In genomic region chr2:55012648-55013484, GRCh38 we compare ENCODE assay signal across 1 cellular context.
TF ChIP-seq lines count a peak whose summit lies in the region.

No MANE protein-coding gene starts in this region.

TF ChIP-seq in GM23338, 12 proteins besides CTCF, POLR2A, EP300 and RAD21:
- no peak for TF ChIP-seq ZNF331 (CRISPR knock-in tag; IDR thresholded peaks at IDR 0.05; ENCODE audit: low read depth)
- no peak for TF ChIP-seq ZNF462 (CRISPR knock-in tag; IDR thresholded peaks at IDR 0.05)
- TF ChIP-seq JUNB (IDR thresholded peaks at IDR 0.05; ENCODE audit: unreplicated experiment) = no peak
- no peak for TF ChIP-seq ETS1 (IDR thresholded peaks at IDR 0.05)
TF ChIP-seq in GM23338: peak in this region for 0.
